ENCODE assay signal across 36 cellular contexts in genomic region chr2:165010556-165010955, GRCh38. TPM values are rescaled to one million over a fixed set of nuclear protein-coding genes. Genes with fewer than 3 reads are reported as not detected.
"Had no signal": no experiment of that assay in that cellular context is flagged by ENCODE, and none has a peak within 500 bp of the region (broad histone marks: within the 10 kb centered on the region; RNA-seq: fewer than 3 reads in every experiment).

No MANE protein-coding gene starts in this region.

- H3K9me3 ChIP-seq: MG63 had no signal

- H3K4me3 ChIP-seq: MG63 had no signal

- H3K36me3 ChIP-seq: MG63 had no signal

- H3K27ac ChIP-seq: KMS-11 had no signal

- H3K27me3 ChIP-seq: MG63 had no signal

- H3K9ac ChIP-seq: KMS-11 had no signal

- DNase-seq: Karpas-422, Kasumi-1, MG63, MM.1S, MV-4-11, NCI-H1048, NCI-H1092, NCI-H1105, NCI-H1105 treated with DMSO at 0.1 percent for 48 hours, NCI-H1417, NCI-H1417 treated with DMSO at 0.1 percent for 48 hours, NCI-H1436, NCI-H1436 treated with DMSO at 0.1 percent for 48 hours, NCI-H146, NCI-H1694, NCI-H1694 treated with DMSO at 0.1 percent for 48 hours, NCI-H187, NCI-H187 treated with DMSO at 0.1 percent for 48 hours, NCI-H1930, NCI-H2029, NCI-H2029 treated with DMSO at 0.1 percent for 48 hours, NCI-H2081 treated with DMSO at 0.1 percent for 48 hours, NCI-H2107, NCI-H2171, NCI-H2171 treated with DMSO at 0.1 percent for 48 hours, NCI-H2227 treated with DMSO at 0.1 percent for 48 hours, NCI-H226, NCI-H345, NCI-H446, NCI-H446 treated with DMSO at 0.1 percent for 48 hours, NCI-H510A, NCI-H510A treated with DMSO at 0.1 percent for 48 hours, NCI-H524 had no signal

- H3K4me2 ChIP-seq: KMS-11 had no signal

RNA-seq across cellular contexts. Expression of gene SLC38A11, which starts 55.2 kb away (rescaled TPM):
- total RNA-seq: LHCN-M2, NCI-H460 had no signal
